20 cellular contexts compared by ENCODE assay signal in the genomic region with DNA sequence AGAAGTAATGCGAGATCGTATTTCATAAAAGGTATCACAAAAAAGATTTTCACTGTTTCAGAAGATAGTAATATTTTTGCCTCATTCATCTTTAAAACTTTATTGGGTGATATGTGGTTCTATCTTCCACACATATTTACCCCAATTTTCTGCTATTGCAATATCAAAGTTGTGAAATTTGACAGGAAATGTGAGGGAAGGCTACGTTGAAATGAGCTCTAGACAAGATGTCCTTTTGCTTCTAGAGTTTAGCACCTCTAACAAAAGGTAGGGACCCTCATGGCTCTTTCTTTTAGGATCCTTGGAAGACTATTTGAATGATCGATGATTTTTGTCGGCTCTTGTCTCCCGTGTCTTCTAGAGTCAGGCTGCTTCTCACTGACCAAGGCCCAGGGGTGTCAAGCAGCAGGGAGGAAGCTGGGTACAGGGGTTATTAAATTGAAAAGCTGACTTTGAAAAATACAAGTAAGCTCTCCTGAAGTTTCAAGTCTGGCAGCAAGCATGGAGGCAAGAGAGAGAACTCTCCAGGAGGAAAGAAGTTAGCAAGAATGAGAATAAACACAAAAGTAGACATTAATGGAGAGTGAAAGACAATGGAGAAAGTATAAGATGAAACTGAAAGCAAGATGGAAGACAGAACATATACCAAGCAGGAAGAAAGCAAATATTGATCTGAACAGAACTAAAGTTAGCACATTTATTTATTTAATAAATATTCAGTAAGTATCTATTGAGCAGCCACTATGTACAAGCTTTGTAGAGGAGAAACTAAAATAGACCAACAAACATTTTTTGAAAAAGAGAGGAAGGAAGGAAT.
DNase-seq lines count a peak whose midpoint lies in the region; ATAC-seq and TF ChIP-seq lines count a peak whose summit lies in the region.
"Had no signal": no experiment of that assay in that cellular context is flagged by ENCODE, and none has a peak within 500 bp of the region (broad histone marks: within the 10 kb centered on the region; RNA-seq: fewer than 3 reads in every experiment).

No MANE protein-coding gene starts in this region.

- CTCF ChIA-PET in activated CD4-positive, alpha-beta T cell treated with anti-CD3 and anti-CD28 coated beads for 36 hours (lab: Charles Lee), result interaction anchor here (0.6 to 1.8 kb wide), 6 partner anchors 8 to 41 kb away, joined by 3 to 7 read pairs (median 4); no protein-coding TSS in a partner anchor
- CTCF ChIA-PET in CD8-positive, alpha-beta memory T cell (lab: Charles Lee), result interaction anchor here (1.2 to 1.4 kb wide), 3 partner anchors 8 to 24 kb away, joined by 4 to 6 read pairs (median 5); no protein-coding TSS in a partner anchor
- CTCF ChIA-PET in activated CD8-positive, alpha-beta T cell treated with anti-CD3 and anti-CD28 coated beads, Interleukin-2, amount 10 ng/mL, durations not matched to agents 7 days and 5 days (lab: Charles Lee), result interaction anchor here (0.7 to 2.6 kb wide), 12 partner anchors 8 to 829 kb away, joined by 3 to 22 read pairs (median 4); no protein-coding TSS in a partner anchor

- peak overlapping the region; percentile 69 for H3K27ac Mint-ChIP-seq in activated CD4-positive, alpha-beta T cell treated with anti-CD3 and anti-CD28 coated beads for 36 hours
- peak overlapping the region; percentile 89 to 99 (median 97) for H3K27ac Mint-ChIP-seq in CD8-positive, alpha-beta memory T cell
- H3K27ac Mint-ChIP-seq in activated CD8-positive, alpha-beta T cell treated with anti-CD3 and anti-CD28 coated beads, Interleukin-2, amount 10 ng/mL, durations not matched to agents 7 days and 5 days, result peak overlapping the region; percentile 87
- H3K27ac Mint-ChIP-seq: HFFc6 had no signal

- H3K36me3 Mint-ChIP-seq in activated CD4-positive, alpha-beta T cell treated with anti-CD3 and anti-CD28 coated beads for 36 hours (ENCODE audit: low read depth), result peaks cover 51% of the 10 kb centered on the region
- peaks cover 2 to 15% (median 4%) of the 10 kb centered on the region in 3 donors for H3K36me3 Mint-ChIP-seq in CD8-positive, alpha-beta memory T cell
- H3K36me3 Mint-ChIP-seq in activated CD8-positive, alpha-beta T cell treated with anti-CD3 and anti-CD28 coated beads, Interleukin-2, amount 10 ng/mL, durations not matched to agents 7 days and 5 days (ENCODE audit: low read depth), result peaks cover 32% of the 10 kb centered on the region

- peak overlapping the region; percentile 33 for H3K4me3 ChIP-seq in CD8-positive, alpha-beta memory T cell (ENCODE audit: low read length)
- H3K4me3 ChIP-seq in lower lobe of right lung, result no peak overlapping the region
- H3K4me3 ChIP-seq in SJCRH30, result no peak overlapping the region
- H3K4me3 ChIP-seq: BLaER1 treated with 17β-estradiol and CSF1 and Interleukin-3, amounts not matched to agents 10 nM and 100 nM; body of pancreas; coronary artery; smooth muscle cell; tibial artery had no signal

- peaks cover 12% of the 10 kb centered on the region for H3K9me3 Mint-ChIP-seq in activated CD4-positive, alpha-beta T cell treated with anti-CD3 and anti-CD28 coated beads for 36 hours (ENCODE audit: low read depth)
- no peaks in the 10 kb centered on the region for H3K9me3 Mint-ChIP-seq in CD8-positive, alpha-beta memory T cell
- H3K9me3 Mint-ChIP-seq in activated CD8-positive, alpha-beta T cell treated with anti-CD3 and anti-CD28 coated beads, Interleukin-2, amount 10 ng/mL, durations not matched to agents 7 days and 5 days (ENCODE audit: insufficient read depth), result peaks cover 22% of the 10 kb centered on the region

- no peak for TF ChIP-seq CTCF in lower lobe of right lung (IDR thresholded peaks at IDR 0.05)

- no peak for DNase-seq in activated CD4-positive, alpha-beta T cell treated with anti-CD3 and anti-CD28 coated beads for 36 hours
- no peak for DNase-seq in activated CD4-positive, alpha-beta T cell treated with anti-CD3 and anti-CD28 coated beads, Interleukin-2, amount 50 U/mL, for 1 hour
- DNase-seq in CD8-positive, alpha-beta memory T cell, result peak in 1 of 5 donors; percentile 12
- no peak for DNase-seq in activated CD8-positive, alpha-beta T cell treated with anti-CD3 and anti-CD28 coated beads, Interleukin-2, amount 10 ng/mL, durations not matched to agents 7 days and 5 days
- DNase-seq in lower lobe of right lung, result no peak
- no peak for DNase-seq in cerebellum (ENCODE audit: low spot score)
- no peak for DNase-seq in SJCRH30
- DNase-seq: activated gamma-delta T cell, body of pancreas, HFFc6, hippocampal formation, Kasumi-1, NCI-H1436 treated with DMSO at 0.1 percent for 48 hours, tibial artery had no signal

- H3K4me1 ChIP-seq in CD8-positive, alpha-beta memory T cell (ENCODE audit: insufficient read depth, low read length), result peaks cover 6% of the 10 kb centered on the region
- no peaks in the 10 kb centered on the region for H3K4me1 ChIP-seq in lower lobe of right lung
- no peaks in the 10 kb centered on the region for H3K4me1 ChIP-seq in SJCRH30
- H3K4me1 ChIP-seq: body of pancreas, tibial artery had no signal

- no peaks in the 10 kb centered on the region for H3K9me3 ChIP-seq in CD8-positive, alpha-beta memory T cell (ENCODE audit: low read length)
- no peaks in the 10 kb centered on the region for H3K9me3 ChIP-seq in lower lobe of right lung
- H3K9me3 ChIP-seq in SJCRH30 (replicated peaks), result no peaks in the 10 kb centered on the region
- H3K9me3 ChIP-seq: body of pancreas, tibial artery had no signal

- POLR2A ChIA-PET in activated CD4-positive, alpha-beta T cell treated with anti-CD3 and anti-CD28 coated beads for 36 hours (lab: Charles Lee), result no interaction called here
- POLR2A ChIA-PET in CD8-positive, alpha-beta memory T cell (lab: Charles Lee), result interaction anchor here (0.6 to 0.9 kb wide), 3 partner anchors 18 to 141 kb away, joined by 3 to 12 read pairs (median 4); no protein-coding TSS in a partner anchor
- POLR2A ChIA-PET in activated CD8-positive, alpha-beta T cell treated with anti-CD3 and anti-CD28 coated beads, Interleukin-2, amount 10 ng/mL, durations not matched to agents 7 days and 5 days (lab: Charles Lee), result interaction anchor here (0.7 to 1.0 kb wide), 4 partner anchors 18 to 262 kb away, joined by 3 to 4 read pairs (median 3); no protein-coding TSS in a partner anchor

- no peaks in the 10 kb centered on the region for H3K27me3 ChIP-seq in CD8-positive, alpha-beta memory T cell (ENCODE audit: insufficient read depth, low read length, poor library complexity, severe bottlenecking)
- H3K27me3 ChIP-seq in lower lobe of right lung (ENCODE audit: low read depth) (no peaks in the 10 kb centered on the region), SJCRH30 (no peaks in the 10 kb centered on the region)
- H3K27me3 ChIP-seq: BLaER1 treated with 17β-estradiol and CSF1 and Interleukin-3, amounts not matched to agents 10 nM and 100 nM; body of pancreas; tibial artery had no signal

- peak overlapping the region; percentile 7 for H3K4me3 Mint-ChIP-seq in activated CD4-positive, alpha-beta T cell treated with anti-CD3 and anti-CD28 coated beads for 36 hours
- H3K4me3 Mint-ChIP-seq in CD8-positive, alpha-beta memory T cell, result peak overlapping the region; percentile 14 to 85 (median 74)
- peak overlapping the region; percentile 57 for H3K4me3 Mint-ChIP-seq in activated CD8-positive, alpha-beta T cell treated with anti-CD3 and anti-CD28 coated beads, Interleukin-2, amount 10 ng/mL, durations not matched to agents 7 days and 5 days
- H3K4me3 Mint-ChIP-seq: HFFc6, neural crest cell had no signal

- peaks cover 40% of the 10 kb centered on the region for H3K4me1 Mint-ChIP-seq in activated CD4-positive, alpha-beta T cell treated with anti-CD3 and anti-CD28 coated beads for 36 hours
- H3K4me1 Mint-ChIP-seq in CD8-positive, alpha-beta memory T cell, result peaks cover 21 to 27% (median 24%) of the 10 kb centered on the region in 3 donors
- peaks cover 23% of the 10 kb centered on the region for H3K4me1 Mint-ChIP-seq in activated CD8-positive, alpha-beta T cell treated with anti-CD3 and anti-CD28 coated beads, Interleukin-2, amount 10 ng/mL, durations not matched to agents 7 days and 5 days (ENCODE audit: low read depth)
- H3K4me1 Mint-ChIP-seq: neural crest cell had no signal

- ATAC-seq in activated CD4-positive, alpha-beta T cell treated with anti-CD3 and anti-CD28 coated beads for 36 hours, result no peak
- peak; percentile 57 for ATAC-seq in activated CD8-positive, alpha-beta T cell treated with anti-CD3 and anti-CD28 coated beads, Interleukin-2, amount 10 ng/mL, durations not matched to agents 7 days and 5 days
- ATAC-seq in lower lobe of right lung (no peak), GM19351 (IDR thresholded peaks at IDR 0.05; ENCODE audit: unreplicated experiment) (no peak)
- ATAC-seq: body of pancreas, Panc1 had no signal

- H3K27ac ChIP-seq in CD8-positive, alpha-beta memory T cell (ENCODE audit: low read depth, low read length), result peak overlapping the region; percentile 55
- H3K27ac ChIP-seq in lower lobe of right lung (peak overlapping the region; percentile 15), SJCRH30 (no peak overlapping the region)
- H3K27ac ChIP-seq: body of pancreas, coronary artery, tibial artery had no signal

- H3K27me3 Mint-ChIP-seq in activated CD4-positive, alpha-beta T cell treated with anti-CD3 and anti-CD28 coated beads for 36 hours, result no peaks in the 10 kb centered on the region
- H3K27me3 Mint-ChIP-seq in CD8-positive, alpha-beta memory T cell, result peaks cover 0 to 1% of the 10 kb centered on the region in 2 donors
- no peaks in the 10 kb centered on the region for H3K27me3 Mint-ChIP-seq in activated CD8-positive, alpha-beta T cell treated with anti-CD3 and anti-CD28 coated beads, Interleukin-2, amount 10 ng/mL, durations not matched to agents 7 days and 5 days (ENCODE audit: low read depth)

- intact Hi-C loops in activated CD4-positive, alpha-beta T cell treated with anti-CD3 and anti-CD28 coated beads for 36 hours (cut with DNase I, micrococcal nuclease), result no loop called here
- intact Hi-C loops in lower lobe of right lung (cut with DNase I), result no loop called here

- no peaks in the 10 kb centered on the region for H3K36me3 ChIP-seq in CD8-positive, alpha-beta memory T cell (ENCODE audit: insufficient read depth, low read length)
- H3K36me3 ChIP-seq in lower lobe of right lung (no peaks in the 10 kb centered on the region), SJCRH30 (no peaks in the 10 kb centered on the region)
- H3K36me3 ChIP-seq: BLaER1 treated with 17β-estradiol and CSF1 and Interleukin-3, amounts not matched to agents 10 nM and 100 nM; tibial artery had no signal

Comparison
In these comparisons a context has a peak if more than half of its experiments do, and no peak if none do; other contexts are left out.
1. H3K4me3 Mint-ChIP-seq: peak in every context shown above with its lines; median percentile 74 in CD8-positive, alpha-beta memory T cell; 57 in activated CD8-positive, alpha-beta T cell treated with anti-CD3 and anti-CD28 coated beads, Interleukin-2, amount 10 ng/mL, durations not matched to agents 7 days and 5 days; 7 in activated CD4-positive, alpha-beta T cell treated with anti-CD3 and anti-CD28 coated beads for 36 hours.